In genomic region chr12:67483871-67484554, GRCh38 we compare ENCODE assay signal across 11 cellular contexts.
DNase-seq lines count a peak whose midpoint lies in the region; ATAC-seq and TF ChIP-seq lines count a peak whose summit lies in the region.
"Had no signal": no experiment of that assay in that cellular context is flagged by ENCODE, and none has a peak within 500 bp of the region (broad histone marks: within the 10 kb centered on the region; RNA-seq: fewer than 3 reads in every experiment).

No MANE protein-coding gene starts in this region.

- peaks cover 4 to 8% of the 10 kb centered on the region in 2 donors for H3K9me3 Mint-ChIP-seq in activated T-cell treated with anti-CD3 and anti-CD28 coated beads, Interleukin-2, amount 50 U/mL, for 72 hours
- peaks cover 11% of the 10 kb centered on the region for H3K9me3 Mint-ChIP-seq in activated CD8-positive, alpha-beta T cell treated with anti-CD3 and anti-CD28 coated beads, Interleukin-2, amount 10 ng/mL, durations not matched to agents 7 days and 5 days (ENCODE audit: insufficient read depth)

- WGBS in spleen, 5 donors = 54 to 62% (median 57%) methylated on average over 3 of the region's 3 CpGs

- peaks cover 11 to 20% of the 10 kb centered on the region in 2 donors for H3K36me3 Mint-ChIP-seq in activated T-cell treated with anti-CD3 and anti-CD28 coated beads, Interleukin-2, amount 50 U/mL, for 72 hours (ENCODE audit: insufficient read depth in 2 of 2)
- peaks cover 9% of the 10 kb centered on the region for H3K36me3 Mint-ChIP-seq in activated CD8-positive, alpha-beta T cell treated with anti-CD3 and anti-CD28 coated beads, Interleukin-2, amount 10 ng/mL, durations not matched to agents 7 days and 5 days (ENCODE audit: low read depth)

- CTCF ChIA-PET in activated CD8-positive, alpha-beta T cell treated with anti-CD3 and anti-CD28 coated beads, Interleukin-2, amount 10 ng/mL, durations not matched to agents 7 days and 5 days (lab: Charles Lee) = interaction anchor here (0.7 to 1.7 kb wide), 4 partner anchors 28 to 459 kb away, joined by 3 to 5 read pairs (median 4); no protein-coding TSS in a partner anchor

- H3K4me1 ChIP-seq in spleen (peaks cover 0 to 35% (median 24%) of the 10 kb centered on the region in 6 donors), gastrocnemius medialis (peaks cover 3 to 10% of the 10 kb centered on the region in 2 donors)

- TF ChIP-seq POLR2A in spleen (IDR thresholded peaks at IDR 0.05) (no peak), gastrocnemius medialis (IDR thresholded peaks at IDR 0.05) (no peak)

- H3K27me3 ChIP-seq in spleen (replicated peaks in 1 of 7) (no peaks in the 10 kb centered on the region), gastrocnemius medialis (no peaks in the 10 kb centered on the region)
- H3K27me3 ChIP-seq: tibial artery had no signal

- ATAC-seq in activated T-cell treated with anti-CD3 and anti-CD28 coated beads, Interleukin-2, amount 50 U/mL, for 72 hours (replicated peaks in 1 of 2) = peak; percentile 39 to 40
- ATAC-seq in HG02870 (IDR thresholded peaks at IDR 0.05; ENCODE audit: unreplicated experiment) (peak; percentile 72), gastrocnemius medialis (no peak), GM21367 (IDR thresholded peaks at IDR 0.05; ENCODE audit: unreplicated experiment) (no peak)
- ATAC-seq in activated CD8-positive, alpha-beta T cell treated with anti-CD3 and anti-CD28 coated beads, Interleukin-2, amount 10 ng/mL, durations not matched to agents 7 days and 5 days = peak; percentile 36

- POLR2A ChIA-PET in activated CD8-positive, alpha-beta T cell treated with anti-CD3 and anti-CD28 coated beads, Interleukin-2, amount 10 ng/mL, durations not matched to agents 7 days and 5 days (lab: Charles Lee) = interaction anchor here (1.2 to 1.7 kb wide), 3 partner anchors 95 to 166 kb away, joined by 5 to 6 read pairs (median 6); no protein-coding TSS in a partner anchor

- H3K27ac Mint-ChIP-seq in activated T-cell treated with anti-CD3 and anti-CD28 coated beads, Interleukin-2, amount 50 U/mL, for 72 hours = no peak overlapping the region
- H3K27ac Mint-ChIP-seq in activated CD8-positive, alpha-beta T cell treated with anti-CD3 and anti-CD28 coated beads, Interleukin-2, amount 10 ng/mL, durations not matched to agents 7 days and 5 days = peak overlapping the region; percentile 71

- peaks cover 0 to 24% (median 18%) of the 10 kb centered on the region in 8 donors for H3K9me3 ChIP-seq in spleen
- no peaks in the 10 kb centered on the region for H3K9me3 ChIP-seq in gastrocnemius medialis

- H3K36me3 ChIP-seq in spleen = no peaks in the 10 kb centered on the region
- H3K36me3 ChIP-seq in gastrocnemius medialis = no peaks in the 10 kb centered on the region
- H3K36me3 ChIP-seq: tibial artery had no signal

- no peak for TF ChIP-seq CTCF in spleen (IDR thresholded peaks at IDR 0.05 in 8 of 11, conservative IDR thresholded peaks at IDR 0.05 in 3 of 11)
- TF ChIP-seq CTCF in gastrocnemius medialis (IDR thresholded peaks at IDR 0.05 in 4 of 5, conservative IDR thresholded peaks at IDR 0.05 in 1 of 5) = no peak

- H3K4me1 Mint-ChIP-seq in activated T-cell treated with anti-CD3 and anti-CD28 coated beads, Interleukin-2, amount 50 U/mL, for 72 hours (ENCODE audit: low read depth) = peaks cover 36% of the 10 kb centered on the region
- H3K4me1 Mint-ChIP-seq in activated CD8-positive, alpha-beta T cell treated with anti-CD3 and anti-CD28 coated beads, Interleukin-2, amount 10 ng/mL, durations not matched to agents 7 days and 5 days (ENCODE audit: low read depth) = peaks cover 30% of the 10 kb centered on the region

- in situ Hi-C loops in gastrocnemius medialis (cut with MboI; ENCODE audit: low sequenced_read_pairs in 4 of 4) = no loop called here

- DNase-seq in activated T-cell treated with anti-CD3 and anti-CD28 coated beads, Interleukin-2, amount 50 U/mL, for 72 hours = no peak
- DNase-seq in activated T-cell treated with anti-CD3 and anti-CD28 coated beads for 4 hours = no peak
- DNase-seq in activated CD8-positive, alpha-beta T cell treated with anti-CD3 and anti-CD28 coated beads, Interleukin-2, amount 10 ng/mL, durations not matched to agents 7 days and 5 days = no peak
- DNase-seq in spleen = no peak
- DNase-seq in gastrocnemius medialis = no peak
- no peak for DNase-seq in DMS79 (lab: John Stamatoyannopoulos, UW)
- DNase-seq: NCI-H1417 treated with DMSO at 0.1 percent for 48 hours, T1000 had no signal

- intact Hi-C loops in spleen (cut with DNase I; ENCODE audit: low total_unique reads) = no loop called here
- intact Hi-C loops in gastrocnemius medialis (cut with DNase I; ENCODE audit: low total_unique reads) = no loop called here

- H3K27ac ChIP-seq in spleen (peak overlapping the region in 7 of 8 donors; percentile 5 to 75 (median 47)), gastrocnemius medialis (no peak overlapping the region)
- H3K27ac ChIP-seq: tibial artery had no signal

- H3K4me3 Mint-ChIP-seq in activated T-cell treated with anti-CD3 and anti-CD28 coated beads, Interleukin-2, amount 50 U/mL, for 72 hours = no peak overlapping the region
- no peak overlapping the region for H3K4me3 Mint-ChIP-seq in activated CD8-positive, alpha-beta T cell treated with anti-CD3 and anti-CD28 coated beads, Interleukin-2, amount 10 ng/mL, durations not matched to agents 7 days and 5 days

- H3K4me3 ChIP-seq in spleen (no peak overlapping the region), gastrocnemius medialis (no peak overlapping the region)
- H3K4me3 ChIP-seq: tibial artery had no signal

- H3K27me3 Mint-ChIP-seq in activated T-cell treated with anti-CD3 and anti-CD28 coated beads, Interleukin-2, amount 50 U/mL, for 72 hours (ENCODE audit: low read depth) = no peaks in the 10 kb centered on the region
- no peaks in the 10 kb centered on the region for H3K27me3 Mint-ChIP-seq in activated CD8-positive, alpha-beta T cell treated with anti-CD3 and anti-CD28 coated beads, Interleukin-2, amount 10 ng/mL, durations not matched to agents 7 days and 5 days (ENCODE audit: low read depth)

Comparison
In these comparisons a context has a peak if more than half of its experiments do, and no peak if none do; other contexts are left out.
1. ATAC-seq: peak in activated T-cell treated with anti-CD3 and anti-CD28 coated beads, Interleukin-2, amount 50 U/mL, for 72 hours (2 of 2), HG02870 (single experiment) and activated CD8-positive, alpha-beta T cell treated with anti-CD3 and anti-CD28 coated beads, Interleukin-2, amount 10 ng/mL, durations not matched to agents 7 days and 5 days (single experiment); none in gastrocnemius medialis (0 of 2) and GM21367 (single experiment).
2. H3K27ac ChIP-seq: peak in spleen (7 of 8); none in gastrocnemius medialis (0 of 4).